Comparison of ENCODE assay signal across 1 cellular context in genomic region chr1:37914719-37915483, GRCh38.
A peak's percentile ranks its signal among the peaks of the same experiment; 100 is the strongest.
TF ChIP-seq lines count a peak whose summit lies in the region.

No MANE protein-coding gene starts in this region.

TF ChIP-seq in HepG2, 621 proteins besides CTCF, POLR2A, EP300 and RAD21 (continued from another document and continues in another):
- TF ChIP-seq ZMYM4 (CRISPR knock-in tag; IDR thresholded peaks at IDR 0.05) (peak; percentile 18; the same call in 1 of the 2 replicates), GATAD2A (CRISPR knock-in tag; IDR thresholded peaks at IDR 0.05) (0 out of 2 replicates have a peak, but pooled peaks have one; percentile 36), ZBTB34 (CRISPR knock-in tag; IDR thresholded peaks at IDR 0.05) (peak; percentile 94), RFXAP (CRISPR knock-in tag; IDR thresholded peaks at IDR 0.05; ENCODE audit: borderline replicate concordance) (peak; percentile 34; the same call in 1 of the 2 replicates), CHD2 (IDR thresholded peaks at IDR 0.05; ENCODE audit: low read depth, low read length) (no peak), ZNF776 (CRISPR knock-in tag; IDR thresholded peaks at IDR 0.05) (no peak), PAX8 (CRISPR knock-in tag; IDR thresholded peaks at IDR 0.05; ENCODE audit: borderline replicate concordance) (no peak), ARID5B (CRISPR knock-in tag; IDR thresholded peaks at IDR 0.05) (peak; percentile 51), SOX6 (IDR thresholded peaks at IDR 0.05) (no peak), SOX6 (CRISPR knock-in tag; IDR thresholded peaks at IDR 0.05) (peak; percentile 63), ZNF644 (CRISPR knock-in tag; IDR thresholded peaks at IDR 0.05; ENCODE audit: low read depth) (peak; percentile 72; the same call in 1 of the 2 replicates), MBNL3 (CRISPR knock-in tag; conservative IDR thresholded peaks at IDR 0.05) (no peak), TBX3 (IDR thresholded peaks at IDR 0.05; ENCODE audit: borderline replicate concordance) (peak; percentile 60; the same call in 1 of the 2 replicates), MXD4 (CRISPR knock-in tag; IDR thresholded peaks at IDR 0.05) (no peak), FOXP1 (IDR thresholded peaks at IDR 0.05) (no peak), FOXP1 (CRISPR knock-in tag; IDR thresholded peaks at IDR 0.05) (peak; percentile 88), ZNF674 (CRISPR knock-in tag; IDR thresholded peaks at IDR 0.05; ENCODE audit: low read depth) (no peak), TBX2 (CRISPR knock-in tag; IDR thresholded peaks at IDR 0.05; ENCODE audit: borderline replicate concordance) (peak; percentile 61; the same call in 1 of the 2 replicates), HNRNPUL1 (IDR thresholded peaks at IDR 0.05; ENCODE audit: low read depth, low read length) (no peak), AHDC1 (CRISPR knock-in tag; IDR thresholded peaks at IDR 0.05; ENCODE audit: borderline replicate concordance) (0 out of 2 replicates have a peak, but pooled peaks have one; percentile 34), ZBTB43 (CRISPR knock-in tag; conservative IDR thresholded peaks at IDR 0.05) (no peak), IRF9 (CRISPR knock-in tag; IDR thresholded peaks at IDR 0.05; ENCODE audit: borderline replicate concordance) (no peak), SAP130 (CRISPR knock-in tag; IDR thresholded peaks at IDR 0.05; ENCODE audit: low read depth) (0 out of 2 replicates have a peak, but pooled peaks have one; percentile 27), RFXANK (CRISPR knock-in tag; IDR thresholded peaks at IDR 0.05) (peak; percentile 96), PITX1 (CRISPR knock-in tag; IDR thresholded peaks at IDR 0.05) (0 out of 2 replicates have a peak, but pooled peaks have one; percentile 67), SALL1 (CRISPR knock-in tag; IDR thresholded peaks at IDR 0.05) (peak; percentile 32; the same call in 1 of the 2 replicates), ZNF331 (CRISPR knock-in tag; IDR thresholded peaks at IDR 0.05) (peak; percentile 40; the same call in 1 of the 2 replicates), TFE3 (CRISPR knock-in tag; IDR thresholded peaks at IDR 0.05) (no peak), ZNF792 (CRISPR knock-in tag; IDR thresholded peaks at IDR 0.05) (peak; percentile 94), ZNF446 (CRISPR knock-in tag; IDR thresholded peaks at IDR 0.05) (no peak), DRAP1 (CRISPR knock-in tag; IDR thresholded peaks at IDR 0.05) (peak; percentile 39), ZUFSP (CRISPR knock-in tag; IDR thresholded peaks at IDR 0.05; ENCODE audit: borderline replicate concordance) (no peak), THAP11 (CRISPR knock-in tag; IDR thresholded peaks at IDR 0.05) (0 out of 2 replicates have a peak, but pooled peaks have one; percentile 21), SP2 (CRISPR knock-in tag; IDR thresholded peaks at IDR 0.05) (no peak), U2AF1 (optimal IDR thresholded peaks at IDR 0.05; ENCODE audit: low read depth, low read length) (no peak), FOXA3 (CRISPR knock-in tag; IDR thresholded peaks at IDR 0.05) (peak; percentile 74), SOX13 (IDR thresholded peaks at IDR 0.05) (no peak), SOX13 (CRISPR knock-in tag; conservative IDR thresholded peaks at IDR 0.05 in 1 of 2, IDR thresholded peaks at IDR 0.05 in 1 of 2) (peak in 1 of 2 experiments; percentile 68; a peak in 2 of 4 replicates), NRL (CRISPR knock-in tag; IDR thresholded peaks at IDR 0.05; ENCODE audit: borderline replicate concordance) (no peak), REL (CRISPR knock-in tag; conservative IDR thresholded peaks at IDR 0.05) (no peak), FOXP4 (CRISPR knock-in tag; IDR thresholded peaks at IDR 0.05) (peak; percentile 80), RBAK (CRISPR knock-in tag; IDR thresholded peaks at IDR 0.05) (0 out of 2 replicates have a peak, but pooled peaks have one; percentile 56)
